ENCODE assay signal across 1 cellular context in genomic region chr5:39526914-39527477, GRCh38.
TF ChIP-seq lines count a peak whose summit lies in the region.

No MANE protein-coding gene starts in this region.

TF ChIP-seq in HepG2, 621 proteins besides CTCF, POLR2A, EP300 and RAD21 (continued from another document and continues in another):
- TF ChIP-seq, protein P1, sequence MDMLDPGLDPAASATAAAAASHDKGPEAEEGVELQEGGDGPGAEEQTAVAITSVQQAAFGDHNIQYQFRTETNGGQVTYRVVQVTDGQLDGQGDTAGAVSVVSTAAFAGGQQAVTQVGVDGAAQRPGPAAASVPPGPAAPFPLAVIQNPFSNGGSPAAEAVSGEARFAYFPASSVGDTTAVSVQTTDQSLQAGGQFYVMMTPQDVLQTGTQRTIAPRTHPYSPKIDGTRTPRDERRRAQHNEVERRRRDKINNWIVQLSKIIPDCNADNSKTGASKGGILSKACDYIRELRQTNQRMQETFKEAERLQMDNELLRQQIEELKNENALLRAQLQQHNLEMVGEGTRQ (IDR thresholded peaks at IDR 0.05; ENCODE audit: low read depth, low read length) = no peak
- TF ChIP-seq, protein P1 (CRISPR knock-in tag; IDR thresholded peaks at IDR 0.05; ENCODE audit: borderline replicate concordance) = no peak
- TF ChIP-seq BCL6 (CRISPR knock-in tag; IDR thresholded peaks at IDR 0.05) (peak; percentile 72), ZFP82 (CRISPR knock-in tag; IDR thresholded peaks at IDR 0.05; ENCODE audit: borderline replicate concordance) (no peak), PHF5A (CRISPR knock-in tag; IDR thresholded peaks at IDR 0.05; ENCODE audit: low read depth, unreplicated experiment) (no peak), IRX3 (CRISPR knock-in tag; IDR thresholded peaks at IDR 0.05; ENCODE audit: borderline replicate concordance, low read depth) (no peak), ATF3 (CRISPR knock-in tag; IDR thresholded peaks at IDR 0.05) (no peak), RARA (CRISPR knock-in tag; IDR thresholded peaks at IDR 0.05) (peak; percentile 82), HMG20B (CRISPR knock-in tag; conservative IDR thresholded peaks at IDR 0.05) (peak; percentile 71), SIX1 (CRISPR knock-in tag; IDR thresholded peaks at IDR 0.05; ENCODE audit: borderline replicate concordance) (no peak), NCOA2 (CRISPR knock-in tag; IDR thresholded peaks at IDR 0.05) (peak; percentile 64), PPARG (CRISPR knock-in tag; conservative IDR thresholded peaks at IDR 0.05) (peak; percentile 97), ZNF224 (CRISPR knock-in tag; IDR thresholded peaks at IDR 0.05) (no peak), ZNF883 (CRISPR knock-in tag; IDR thresholded peaks at IDR 0.05; ENCODE audit: not compliant biosample characterization) (no peak), ZBTB2 (CRISPR knock-in tag; IDR thresholded peaks at IDR 0.05; ENCODE audit: low read depth) (no peak), NR2F1 (CRISPR knock-in tag; IDR thresholded peaks at IDR 0.05) (peak; percentile 78 to 91; a peak in 3 of 4 replicates), ZNF761 (CRISPR knock-in tag; conservative IDR thresholded peaks at IDR 0.05) (no peak), ZNF124 (CRISPR knock-in tag; IDR thresholded peaks at IDR 0.05) (no peak), ZFP90 (CRISPR knock-in tag; IDR thresholded peaks at IDR 0.05; ENCODE audit: borderline replicate concordance) (no peak), SMC3 (IDR thresholded peaks at IDR 0.05; ENCODE audit: low read length) (no peak), ZNF253 (CRISPR knock-in tag; IDR thresholded peaks at IDR 0.05; ENCODE audit: borderline replicate concordance) (no peak), ZNF773 (CRISPR knock-in tag; IDR thresholded peaks at IDR 0.05; ENCODE audit: borderline replicate concordance) (no peak), ZNF44 (CRISPR knock-in tag; IDR thresholded peaks at IDR 0.05) (no peak), ERF (CRISPR knock-in tag; IDR thresholded peaks at IDR 0.05) (no peak), NR2F2 (IDR thresholded peaks at IDR 0.05; ENCODE audit: borderline replicate concordance, low read depth) (peak; percentile 85), ZNF234 (CRISPR knock-in tag; conservative IDR thresholded peaks at IDR 0.05) (no peak), ZNF616 (CRISPR knock-in tag; IDR thresholded peaks at IDR 0.05; ENCODE audit: low read depth) (no peak), AGO1 (IDR thresholded peaks at IDR 0.05; ENCODE audit: low read depth, low read length, poor library complexity, severe bottlenecking) (no peak), TFE3 (CRISPR knock-in tag; IDR thresholded peaks at IDR 0.05) (no peak), FOXA1 (IDR thresholded peaks at IDR 0.05) (peak; percentile 59; the same call in 1 of the 2 replicates), FOXA1 (CRISPR knock-in tag; IDR thresholded peaks at IDR 0.05) (peak; percentile 84), ZBTB38 (CRISPR knock-in tag; IDR thresholded peaks at IDR 0.05) (no peak), POLR2AphosphoS5 (IDR thresholded peaks at IDR 0.05; ENCODE audit: low read depth, low read length) (no peak), HOXA5 (CRISPR knock-in tag; IDR thresholded peaks at IDR 0.05) (no peak), MTA3 (CRISPR knock-in tag; IDR thresholded peaks at IDR 0.05) (no peak), ZNF772 (CRISPR knock-in tag; IDR thresholded peaks at IDR 0.05) (no peak), ZNF816 (CRISPR knock-in tag; IDR thresholded peaks at IDR 0.05; ENCODE audit: borderline replicate concordance) (no peak), BHLHE40 (IDR thresholded peaks at IDR 0.05; ENCODE audit: low read length) (0 out of 2 replicates have a peak, but pooled peaks have one; percentile 18), THAP9 (CRISPR knock-in tag; IDR thresholded peaks at IDR 0.05; ENCODE audit: borderline replicate concordance) (no peak), CCDC6 (CRISPR knock-in tag; IDR thresholded peaks at IDR 0.05) (no peak), KDM5B (CRISPR knock-in tag; IDR thresholded peaks at IDR 0.05; ENCODE audit: borderline replicate concordance) (no peak), HES4 (CRISPR knock-in tag; IDR thresholded peaks at IDR 0.05; ENCODE audit: borderline replicate concordance) (no peak), POLR2AphosphoS2 (IDR thresholded peaks at IDR 0.05; ENCODE audit: low read depth, low read length) (no peak), NR2F6 (IDR thresholded peaks at IDR 0.05) (peak; percentile 86), NR2F6 (CRISPR knock-in tag; IDR thresholded peaks at IDR 0.05) (peak; percentile 80), ZNF652 (CRISPR knock-in tag; IDR thresholded peaks at IDR 0.05; ENCODE audit: borderline replicate concordance, low read depth) (peak; percentile 66; the same call in 1 of the 2 replicates), RFX3 (CRISPR knock-in tag; IDR thresholded peaks at IDR 0.05) (no peak)
- TF ChIP-seq, protein P2, sequence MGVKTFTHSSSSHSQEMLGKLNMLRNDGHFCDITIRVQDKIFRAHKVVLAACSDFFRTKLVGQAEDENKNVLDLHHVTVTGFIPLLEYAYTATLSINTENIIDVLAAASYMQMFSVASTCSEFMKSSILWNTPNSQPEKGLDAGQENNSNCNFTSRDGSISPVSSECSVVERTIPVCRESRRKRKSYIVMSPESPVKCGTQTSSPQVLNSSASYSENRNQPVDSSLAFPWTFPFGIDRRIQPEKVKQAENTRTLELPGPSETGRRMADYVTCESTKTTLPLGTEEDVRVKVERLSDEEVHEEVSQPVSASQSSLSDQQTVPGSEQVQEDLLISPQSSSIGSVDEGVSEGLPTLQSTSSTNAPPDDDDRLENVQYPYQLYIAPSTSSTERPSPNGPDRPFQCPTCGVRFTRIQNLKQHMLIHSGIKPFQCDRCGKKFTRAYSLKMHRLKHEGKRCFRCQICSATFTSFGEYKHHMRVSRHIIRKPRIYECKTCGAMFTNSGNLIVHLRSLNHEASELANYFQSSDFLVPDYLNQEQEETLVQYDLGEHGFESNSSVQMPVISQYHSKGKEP (CRISPR knock-in tag; IDR thresholded peaks at IDR 0.05) = no peak
- TF ChIP-seq, protein P3, sequence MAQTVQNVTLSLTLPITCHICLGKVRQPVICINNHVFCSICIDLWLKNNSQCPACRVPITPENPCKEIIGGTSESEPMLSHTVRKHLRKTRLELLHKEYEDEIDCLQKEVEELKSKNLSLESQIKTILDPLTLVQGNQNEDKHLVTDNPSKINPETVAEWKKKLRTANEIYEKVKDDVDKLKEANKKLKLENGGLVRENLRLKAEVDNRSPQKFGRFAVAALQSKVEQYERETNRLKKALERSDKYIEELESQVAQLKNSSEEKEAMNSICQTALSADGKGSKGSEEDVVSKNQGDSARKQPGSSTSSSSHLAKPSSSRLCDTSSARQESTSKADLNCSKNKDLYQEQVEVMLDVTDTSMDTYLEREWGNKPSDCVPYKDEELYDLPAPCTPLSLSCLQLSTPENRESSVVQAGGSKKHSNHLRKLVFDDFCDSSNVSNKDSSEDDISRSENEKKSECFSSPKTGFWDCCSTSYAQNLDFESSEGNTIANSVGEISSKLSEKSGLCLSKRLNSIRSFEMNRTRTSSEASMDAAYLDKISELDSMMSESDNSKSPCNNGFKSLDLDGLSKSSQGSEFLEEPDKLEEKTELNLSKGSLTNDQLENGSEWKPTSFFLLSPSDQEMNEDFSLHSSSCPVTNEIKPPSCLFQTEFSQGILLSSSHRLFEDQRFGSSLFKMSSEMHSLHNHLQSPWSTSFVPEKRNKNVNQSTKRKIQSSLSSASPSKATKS (CRISPR knock-in tag; IDR thresholded peaks at IDR 0.05) = no peak
- TF ChIP-seq, protein P4, sequence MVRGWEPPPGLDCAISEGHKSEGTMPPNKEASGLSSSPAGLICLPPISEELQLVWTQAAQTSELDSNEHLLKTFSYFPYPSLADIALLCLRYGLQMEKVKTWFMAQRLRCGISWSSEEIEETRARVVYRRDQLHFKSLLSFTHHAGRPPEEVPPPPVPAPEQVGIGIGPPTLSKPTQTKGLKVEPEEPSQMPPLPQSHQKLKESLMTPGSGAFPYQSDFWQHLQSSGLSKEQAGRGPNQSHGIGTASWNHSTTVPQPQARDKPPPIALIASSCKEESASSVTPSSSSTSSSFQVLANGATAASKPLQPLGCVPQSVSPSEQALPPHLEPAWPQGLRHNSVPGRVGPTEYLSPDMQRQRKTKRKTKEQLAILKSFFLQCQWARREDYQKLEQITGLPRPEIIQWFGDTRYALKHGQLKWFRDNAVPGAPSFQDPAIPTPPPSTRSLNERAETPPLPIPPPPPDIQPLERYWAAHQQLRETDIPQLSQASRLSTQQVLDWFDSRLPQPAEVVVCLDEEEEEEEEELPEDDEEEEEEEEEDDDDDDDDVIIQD (CRISPR knock-in tag; IDR thresholded peaks at IDR 0.05; ENCODE audit: low read depth) = peak; percentile 54; the same call in 1 of the 2 replicates
- TF ChIP-seq, protein P5, sequence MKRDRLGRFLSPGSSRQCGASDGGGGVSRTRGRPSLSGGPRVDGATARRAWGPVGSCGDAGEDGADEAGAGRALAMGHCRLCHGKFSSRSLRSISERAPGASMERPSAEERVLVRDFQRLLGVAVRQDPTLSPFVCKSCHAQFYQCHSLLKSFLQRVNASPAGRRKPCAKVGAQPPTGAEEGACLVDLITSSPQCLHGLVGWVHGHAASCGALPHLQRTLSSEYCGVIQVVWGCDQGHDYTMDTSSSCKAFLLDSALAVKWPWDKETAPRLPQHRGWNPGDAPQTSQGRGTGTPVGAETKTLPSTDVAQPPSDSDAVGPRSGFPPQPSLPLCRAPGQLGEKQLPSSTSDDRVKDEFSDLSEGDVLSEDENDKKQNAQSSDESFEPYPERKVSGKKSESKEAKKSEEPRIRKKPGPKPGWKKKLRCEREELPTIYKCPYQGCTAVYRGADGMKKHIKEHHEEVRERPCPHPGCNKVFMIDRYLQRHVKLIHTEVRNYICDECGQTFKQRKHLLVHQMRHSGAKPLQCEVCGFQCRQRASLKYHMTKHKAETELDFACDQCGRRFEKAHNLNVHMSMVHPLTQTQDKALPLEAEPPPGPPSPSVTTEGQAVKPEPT (CRISPR knock-in tag; IDR thresholded peaks at IDR 0.05; ENCODE audit: low read depth) = no peak
- TF ChIP-seq, protein P6, sequence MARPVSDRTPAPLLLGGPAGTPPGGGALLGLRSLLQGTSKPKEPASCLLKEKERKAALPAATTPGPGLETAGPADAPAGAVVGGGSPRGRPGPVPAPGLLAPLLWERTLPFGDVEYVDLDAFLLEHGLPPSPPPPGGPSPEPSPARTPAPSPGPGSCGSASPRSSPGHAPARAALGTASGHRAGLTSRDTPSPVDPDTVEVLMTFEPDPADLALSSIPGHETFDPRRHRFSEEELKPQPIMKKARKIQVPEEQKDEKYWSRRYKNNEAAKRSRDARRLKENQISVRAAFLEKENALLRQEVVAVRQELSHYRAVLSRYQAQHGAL (CRISPR knock-in tag; IDR thresholded peaks at IDR 0.05; ENCODE audit: not compliant biosample characterization) = no peak
